ENCODE assay signal across 1 cellular context in genomic region chr2:206084468-206084869, GRCh38.
A peak's percentile ranks its signal among the peaks of the same experiment; 100 is the strongest.
TF ChIP-seq lines count a peak whose summit lies in the region.

No MANE protein-coding gene starts in this region.

TF ChIP-seq in K562, 482 proteins besides CTCF, POLR2A, EP300 and RAD21 (continued from another document):
- TF ChIP-seq GABPB2 (CRISPR knock-in tag; conservative IDR thresholded peaks at IDR 0.05) (no peak), STAT5B (CRISPR knock-in tag; IDR thresholded peaks at IDR 0.05) (no peak), SFPQ (IDR thresholded peaks at IDR 0.05; ENCODE audit: low read depth, low read length) (no peak), ZNF3 (CRISPR knock-in tag; IDR thresholded peaks at IDR 0.05) (no peak), ZNF263 (CRISPR knock-in tag; IDR thresholded peaks at IDR 0.05; ENCODE audit: borderline replicate concordance) (peak; percentile 66; the same call in 1 of the 2 replicates), MAX (CRISPR knock-in tag; IDR thresholded peaks at IDR 0.05) (no peak), HSF4 (CRISPR knock-in tag; IDR thresholded peaks at IDR 0.05; ENCODE audit: borderline replicate concordance) (no peak), MLLT1 (IDR thresholded peaks at IDR 0.05) (0 out of 4 replicates have a peak, but pooled peaks of 1 of the 2 experiments have one; percentile 42), ZNF143 (CRISPR knock-in tag; IDR thresholded peaks at IDR 0.05) (no peak), SMAD2 (IDR thresholded peaks at IDR 0.05; ENCODE audit: low read depth, low read length) (no peak), GABPB1 (CRISPR knock-in tag; IDR thresholded peaks at IDR 0.05) (peak; percentile 16; the same call in 1 of the 2 replicates), POLR2B (IDR thresholded peaks at IDR 0.05; ENCODE audit: low read depth, partially characterized antibody) (peak; percentile 55), E2F6 (IDR thresholded peaks at IDR 0.05; ENCODE audit: borderline replicate concordance in 1 of 2, extremely low read depth in 1 of 2, insufficient read depth in 1 of 2, insufficient read length in 1 of 2, low read depth in 1 of 2, low read length in 1 of 2, poor library complexity in 1 of 2, severe bottlenecking in 1 of 2) (no peak), ZBTB43 (CRISPR knock-in tag; IDR thresholded peaks at IDR 0.05) (no peak), U2AF2 (optimal IDR thresholded peaks at IDR 0.05; ENCODE audit: low read depth, low read length) (no peak), ZNF76 (CRISPR knock-in tag; IDR thresholded peaks at IDR 0.05; ENCODE audit: borderline replicate concordance) (no peak), RBBP5 (IDR thresholded peaks at IDR 0.05; ENCODE audit: borderline replicate concordance, insufficient read depth, low read length, poor library complexity, severe bottlenecking) (peak; percentile 41), MBD2 (IDR thresholded peaks at IDR 0.05; ENCODE audit: borderline replicate concordance, low read depth) (no peak), ZNF124 (CRISPR knock-in tag; IDR thresholded peaks at IDR 0.05) (no peak), ZBTB1 (CRISPR knock-in tag; IDR thresholded peaks at IDR 0.05; ENCODE audit: borderline replicate concordance, low read depth) (no peak), YY1 (IDR thresholded peaks at IDR 0.05; ENCODE audit: borderline replicate concordance in 1 of 3, control insufficient read depth in 1 of 3, extremely low read depth in 1 of 3, insufficient read depth in 3 of 3, insufficient read length in 1 of 3, insufficient replicate concordance in 2 of 3, low read depth in 1 of 3, low read length in 2 of 3) (peak in 1 of 3 experiments; percentile 22), MITF (IDR thresholded peaks at IDR 0.05) (no peak), UBTF (IDR thresholded peaks at IDR 0.05; ENCODE audit: borderline replicate concordance in 1 of 2, low read depth in 2 of 2, low read length in 2 of 2) (peak; percentile 54 to 84; a peak in 3 of 4 replicates), NCOA6 (IDR thresholded peaks at IDR 0.05) (no peak), FOXK1 (CRISPR knock-in tag; IDR thresholded peaks at IDR 0.05; ENCODE audit: borderline replicate concordance) (no peak), PML (IDR thresholded peaks at IDR 0.05; ENCODE audit: low read length) (peak; percentile 29; the same call in 1 of the 2 replicates), CHD7 (IDR thresholded peaks at IDR 0.05; ENCODE audit: low read depth, low read length) (no peak), ZFX (CRISPR knock-in tag; IDR thresholded peaks at IDR 0.05) (no peak; the same call in 1 of the 2 replicates), KDM5B (IDR thresholded peaks at IDR 0.05; ENCODE audit: insufficient replicate concordance, low read depth, low read length) (peak; percentile 41)
